In genomic region chr14:68927089-68927488, GRCh38 we compare ENCODE assay signal across 23 cellular contexts. TPM values are rescaled to one million over a fixed set of nuclear protein-coding genes. Genes with fewer than 3 reads are reported as not detected.
DNase-seq lines count a peak whose midpoint lies in the region; ATAC-seq and TF ChIP-seq lines count a peak whose summit lies in the region.
"Had no signal": no experiment of that assay in that cellular context is flagged by ENCODE, and none has a peak within 500 bp of the region (broad histone marks: within the 10 kb centered on the region; RNA-seq: fewer than 3 reads in every experiment).

No MANE protein-coding gene starts in this region.

- no peak for TF ChIP-seq POLR2A in lower leg skin (IDR thresholded peaks at IDR 0.05)

- H3K27ac ChIP-seq in muscle layer of colon (ENCODE audit: low read depth, low read length) (peak overlapping the region; percentile 68), thoracic aorta (peak overlapping the region; percentile 92 to 97)
- H3K27ac ChIP-seq: epithelial cell of prostate, foreskin keratinocyte, parathyroid adenoma had no signal

- peaks cover 88% of the 10 kb centered on the region for H3K4me1 ChIP-seq in muscle layer of colon (ENCODE audit: insufficient read depth, low read length)
- H3K4me1 ChIP-seq in thoracic aorta (ENCODE audit: control insufficient read depth in 1 of 2, low read depth in 2 of 2) = peaks cover 49 to 98% of the 10 kb centered on the region in 2 donors
- H3K4me1 ChIP-seq: foreskin keratinocyte, parathyroid adenoma had no signal

- WGBS in lower leg skin, 2 donors = 79 to 89% methylated on average over 3 of the region's 3 CpGs

- H3K4me3 Mint-ChIP-seq in activated T-cell treated with anti-CD3 and anti-CD28 coated beads, Interleukin-2, amount 50 U/mL, for 24 hours = no peak overlapping the region
- no peak overlapping the region for H3K4me3 Mint-ChIP-seq in activated T-cell treated with anti-CD3 and anti-CD28 coated beads, Interleukin-2, amount 50 U/mL, for 4 hours
- H3K4me3 Mint-ChIP-seq in activated naive CD8-positive, alpha-beta T cell treated with anti-CD3 and anti-CD28 coated beads, Interleukin-2, amount 10 ng/mL, durations not matched to agents 7 days and 5 days = no peak overlapping the region
- H3K4me3 Mint-ChIP-seq: activated CD4-positive, alpha-beta T cell treated with anti-CD3 and anti-CD28 coated beads for 36 hours; activated CD8-positive, alpha-beta memory T cell treated with anti-CD3 and anti-CD28 coated beads, Interleukin-2, amount 10 ng/mL, durations not matched to agents 7 days and 5 days; stimulated activated naive B cell treated with anti-CD40 and anti-IgM and Interleukin-4, amounts not matched to agents 10 μg/mL and 1 μg/mL and 100 μg/mL, for 72 hours had no signal

- peaks cover 53% of the 10 kb centered on the region for H3K36me3 ChIP-seq in muscle layer of colon (ENCODE audit: insufficient read depth, low read length)
- peaks cover 3% of the 10 kb centered on the region for H3K36me3 ChIP-seq in thoracic aorta

- H3K27me3 Mint-ChIP-seq in activated T-cell treated with anti-CD3 and anti-CD28 coated beads, Interleukin-2, amount 50 U/mL, for 24 hours = no peaks in the 10 kb centered on the region
- H3K27me3 Mint-ChIP-seq in activated T-cell treated with anti-CD3 and anti-CD28 coated beads, Interleukin-2, amount 50 U/mL, for 4 hours (ENCODE audit: low read depth) = no peaks in the 10 kb centered on the region
- H3K27me3 Mint-ChIP-seq in activated naive CD8-positive, alpha-beta T cell treated with anti-CD3 and anti-CD28 coated beads, Interleukin-2, amount 10 ng/mL, durations not matched to agents 7 days and 5 days = no peaks in the 10 kb centered on the region
- H3K27me3 Mint-ChIP-seq: activated CD4-positive, alpha-beta T cell treated with anti-CD3 and anti-CD28 coated beads for 36 hours had no signal

- TF ChIP-seq CTCF in thoracic aorta (IDR thresholded peaks at IDR 0.05) = no peak
- no peak for TF ChIP-seq CTCF in lower leg skin (IDR thresholded peaks at IDR 0.05)

- intact Hi-C loops in lower leg skin (cut with DNase I; ENCODE audit: low total_unique reads) = no loop called here

- H3K27me3 ChIP-seq in muscle layer of colon (ENCODE audit: control insufficient read depth in 1 of 2, insufficient read depth in 2 of 2, low read length in 2 of 2) (no peaks in the 10 kb centered on the region), thoracic aorta (replicated peaks; ENCODE audit: insufficient read depth) (no peaks in the 10 kb centered on the region)
- H3K27me3 ChIP-seq: adrenal gland, foreskin keratinocyte, upper lobe of left lung had no signal

- H3K9me3 ChIP-seq in muscle layer of colon (ENCODE audit: low read length) (no peaks in the 10 kb centered on the region), thoracic aorta (no peaks in the 10 kb centered on the region)

- H3K9ac ChIP-seq in muscle layer of colon (ENCODE audit: low read length) = no peak overlapping the region
- H3K9ac ChIP-seq: parathyroid adenoma had no signal

- peaks cover 65% of the 10 kb centered on the region for H3K4me1 Mint-ChIP-seq in activated T-cell treated with anti-CD3 and anti-CD28 coated beads, Interleukin-2, amount 50 U/mL, for 24 hours (ENCODE audit: low read depth)
- peaks cover 53% of the 10 kb centered on the region for H3K4me1 Mint-ChIP-seq in activated T-cell treated with anti-CD3 and anti-CD28 coated beads, Interleukin-2, amount 50 U/mL, for 4 hours (ENCODE audit: low read depth)
- peaks cover 45% of the 10 kb centered on the region for H3K4me1 Mint-ChIP-seq in activated naive CD8-positive, alpha-beta T cell treated with anti-CD3 and anti-CD28 coated beads, Interleukin-2, amount 10 ng/mL, durations not matched to agents 7 days and 5 days
- H3K4me1 Mint-ChIP-seq: stimulated activated naive B cell treated with anti-CD40 and anti-IgM and Interleukin-4, amounts not matched to agents 10 μg/mL and 1 μg/mL and 100 μg/mL, for 72 hours had no signal

- H3K9me3 Mint-ChIP-seq in activated T-cell treated with anti-CD3 and anti-CD28 coated beads, Interleukin-2, amount 50 U/mL, for 24 hours = peaks cover 14% of the 10 kb centered on the region
- H3K9me3 Mint-ChIP-seq in activated T-cell treated with anti-CD3 and anti-CD28 coated beads, Interleukin-2, amount 50 U/mL, for 4 hours = peaks cover 14% of the 10 kb centered on the region
- H3K9me3 Mint-ChIP-seq in activated naive CD8-positive, alpha-beta T cell treated with anti-CD3 and anti-CD28 coated beads, Interleukin-2, amount 10 ng/mL, durations not matched to agents 7 days and 5 days = peaks cover 11% of the 10 kb centered on the region

- POLR2A ChIA-PET in activated naive CD8-positive, alpha-beta T cell treated with anti-CD3 and anti-CD28 coated beads, Interleukin-2, amount 10 ng/mL, durations not matched to agents 7 days and 5 days (lab: Charles Lee) = interaction anchor here (1.1 to 1.8 kb wide), 3 partner anchors 12 to 69 kb away, joined by 3 to 10 read pairs (median 4); no protein-coding TSS in a partner anchor

- DNase-seq in activated T-cell treated with anti-CD3 and anti-CD28 coated beads, Interleukin-2, amount 50 U/mL, for 24 hours = no peak
- no peak for DNase-seq in activated T-cell treated with anti-CD3 and anti-CD28 coated beads, Interleukin-2, amount 50 U/mL, for 4 hours
- DNase-seq in activated naive CD8-positive, alpha-beta T cell treated with anti-CD3 and anti-CD28 coated beads, Interleukin-2, amount 10 ng/mL, durations not matched to agents 7 days and 5 days = no peak
- DNase-seq in thoracic aorta (ENCODE audit: low spot score) (no peak), OCI-M1 (lab: John Stamatoyannopoulos, UW) (no peak), lower leg skin (ENCODE audit: low spot score in 2 of 2) (no peak), NCI-H2029 treated with DMSO at 0.1 percent for 48 hours (lab: John Stamatoyannopoulos, UW) (no peak)
- DNase-seq: 8988T; activated CD4-positive, alpha-beta T cell treated with anti-CD3 and anti-CD28 coated beads for 36 hours; activated CD8-positive, alpha-beta memory T cell treated with anti-CD3 and anti-CD28 coated beads, Interleukin-2, amount 10 ng/mL, durations not matched to agents 7 days and 5 days; adrenal gland; foreskin keratinocyte; hippocampal formation; NCI-H1694; NCI-H69; stimulated activated CD4-positive, alpha-beta T cell treated with anti-CD3 and anti-CD28 coated beads, Interleukin-1b, Interleukin-23, amount 100 ng/mL, for 48 hours; stimulated activated naive B cell treated with anti-CD40 and anti-IgM and Interleukin-4, amounts not matched to agents 10 μg/mL and 1 μg/mL and 100 μg/mL, for 72 hours; upper lobe of left lung had no signal

- H3K27ac Mint-ChIP-seq in activated T-cell treated with anti-CD3 and anti-CD28 coated beads, Interleukin-2, amount 50 U/mL, for 24 hours = peak overlapping the region; percentile 50
- peak overlapping the region; percentile 44 for H3K27ac Mint-ChIP-seq in activated naive CD8-positive, alpha-beta T cell treated with anti-CD3 and anti-CD28 coated beads, Interleukin-2, amount 10 ng/mL, durations not matched to agents 7 days and 5 days
- H3K27ac Mint-ChIP-seq: activated CD4-positive, alpha-beta T cell treated with anti-CD3 and anti-CD28 coated beads for 36 hours; activated CD8-positive, alpha-beta memory T cell treated with anti-CD3 and anti-CD28 coated beads, Interleukin-2, amount 10 ng/mL, durations not matched to agents 7 days and 5 days; activated T-helper 2 cell treated with anti-CD3 and anti-CD28 coated beads, Interferon-gamma antibody, Interleukin-2, Interleukin-4, amounts not matched to agents 10 μg/mL and 5 μg/mL and 100 μg/mL, durations not matched to agents 14 hours and 24 hours and 36 hours; stimulated activated naive B cell treated with anti-CD40 and anti-IgM and Interleukin-4, amounts not matched to agents 10 μg/mL and 1 μg/mL and 100 μg/mL, for 72 hours had no signal

- no peak for ATAC-seq in activated T-cell treated with anti-CD3 and anti-CD28 coated beads, Interleukin-2, amount 50 U/mL, for 4 hours
- ATAC-seq in activated naive CD8-positive, alpha-beta T cell treated with anti-CD3 and anti-CD28 coated beads, Interleukin-2, amount 10 ng/mL, durations not matched to agents 7 days and 5 days (ENCODE audit: low read depth) = no peak
- no peak for ATAC-seq in thoracic aorta (ENCODE audit: insufficient number of reproducible peaks, low FRiP score, low read depth)
- ATAC-seq: activated CD4-positive, alpha-beta T cell treated with anti-CD3 and anti-CD28 coated beads for 36 hours; activated CD8-positive, alpha-beta memory T cell treated with anti-CD3 and anti-CD28 coated beads, Interleukin-2, amount 10 ng/mL, durations not matched to agents 7 days and 5 days; stimulated activated naive B cell treated with anti-CD40 and anti-IgM and Interleukin-4, amounts not matched to agents 10 μg/mL and 1 μg/mL and 100 μg/mL, for 72 hours had no signal

- H3K36me3 Mint-ChIP-seq in activated T-cell treated with anti-CD3 and anti-CD28 coated beads, Interleukin-2, amount 50 U/mL, for 24 hours (ENCODE audit: low read depth) = peaks cover 41% of the 10 kb centered on the region
- peaks cover 19% of the 10 kb centered on the region for H3K36me3 Mint-ChIP-seq in activated T-cell treated with anti-CD3 and anti-CD28 coated beads, Interleukin-2, amount 50 U/mL, for 4 hours (ENCODE audit: insufficient read depth)
- H3K36me3 Mint-ChIP-seq in activated naive CD8-positive, alpha-beta T cell treated with anti-CD3 and anti-CD28 coated beads, Interleukin-2, amount 10 ng/mL, durations not matched to agents 7 days and 5 days = peaks cover 39% of the 10 kb centered on the region

- H3K4me3 ChIP-seq in muscle layer of colon (ENCODE audit: low read depth in 1 of 2, low read length in 2 of 2) (no peak overlapping the region), thoracic aorta (no peak overlapping the region), lower leg skin (ENCODE audit: low read depth, poor library complexity, severe bottlenecking) (no peak overlapping the region)
- H3K4me3 ChIP-seq: adrenal gland, lung, upper lobe of left lung had no signal

RNA-seq across cellular contexts. Expression of gene ACTN1, which starts 52.0 kb away (rescaled TPM):
- total RNA-seq in activated T-cell treated with anti-CD3 and anti-CD28 coated beads, Interleukin-2, amount 50 U/mL, for 4 hours = 10 to 100 TPM; 47.0 to 77.1 (median 56.2) TPM
- total RNA-seq in activated naive CD8-positive, alpha-beta T cell treated with anti-CD3 and anti-CD28 coated beads, Interleukin-2, amount 10 ng/mL, durations not matched to agents 7 days and 5 days = 10 to 100 TPM; 63.8 to 71.5 TPM
- total RNA-seq in thoracic aorta = 1,000 to 10,000 TPM; 1,201 to 1,291 TPM
- 100 to 1,000 TPM in 2 of 4 donors, 10 to 100 TPM in 2; 31.9 to 111 (median 76.1) TPM for total RNA-seq in lower leg skin

Comparison
In these comparisons a context has a peak if more than half of its experiments do, and no peak if none do; other contexts are left out.
1. RNA of gene ACTN1, which starts 52.0 kb away (total RNA-seq): 1,201 to 1,291 TPM in thoracic aorta; 31.9 to 111 TPM in lower leg skin, 63.8 to 71.5 TPM in activated naive CD8-positive, alpha-beta T cell treated with anti-CD3 and anti-CD28 coated beads, Interleukin-2, amount 10 ng/mL, durations not matched to agents 7 days and 5 days and 47.0 to 77.1 TPM in activated T-cell treated with anti-CD3 and anti-CD28 coated beads, Interleukin-2, amount 50 U/mL, for 4 hours; every median in the first group is over 10 times any median in the second.